Comparison of ENCODE assay signal across 31 cellular contexts in the genomic region with DNA sequence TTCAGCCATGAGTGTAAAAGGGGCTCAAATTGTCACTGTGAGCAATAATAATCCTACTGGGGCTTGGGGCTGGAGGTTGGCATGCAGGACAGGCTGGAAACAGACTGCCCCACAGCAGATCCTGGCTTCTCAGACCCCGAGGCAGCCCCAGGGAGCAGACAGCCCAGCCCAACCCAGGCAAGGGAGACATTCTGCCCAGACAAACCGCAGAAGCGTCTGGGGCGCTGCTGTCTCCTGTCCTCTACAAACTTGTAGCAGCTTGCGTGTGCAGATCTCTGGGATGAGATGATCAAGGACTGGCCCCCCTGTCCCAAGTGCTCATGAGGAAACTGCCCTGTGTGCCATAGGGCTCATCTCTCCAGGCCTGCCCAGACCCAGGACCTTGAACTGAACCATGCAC.
"Had no signal": no experiment of that assay in that cellular context is flagged by ENCODE, and none has a peak within 500 bp of the region (broad histone marks: within the 10 kb centered on the region; RNA-seq: fewer than 3 reads in every experiment).

No MANE protein-coding gene starts in this region.

- H3K4me3 Mint-ChIP-seq: effector memory CD8-positive, alpha-beta T cell; immature natural killer cell; mesothelial cell of epicardium; naive B cell; nephron progenitor cell; stimulated activated effector memory CD8-positive, alpha-beta T cell treated with anti-CD3 and anti-CD28 coated beads, Interleukin-12 subunit alpha, Interleukin-12 subunit beta, amount 100 ng/mL, for 72 hours had no signal

- H3K4me1 ChIP-seq: heart right ventricle, psoas muscle, sigmoid colon, stomach, vagina had no signal

- H3K9me3 Mint-ChIP-seq: effector memory CD8-positive, alpha-beta T cell; stimulated activated effector memory CD8-positive, alpha-beta T cell treated with anti-CD3 and anti-CD28 coated beads, Interleukin-12 subunit alpha, Interleukin-12 subunit beta, amount 100 ng/mL, for 72 hours had no signal

- H3K4me3 ChIP-seq: coronary artery, heart right ventricle, lung, mucosa of descending colon, ovary, psoas muscle, sigmoid colon, stomach, thyroid gland, vagina had no signal

- H3K27ac Mint-ChIP-seq: effector memory CD8-positive, alpha-beta T cell; immature natural killer cell; mesothelial cell of epicardium; naive B cell; nephron progenitor cell; stimulated activated effector memory CD8-positive, alpha-beta T cell treated with anti-CD3 and anti-CD28 coated beads, Interleukin-12 subunit alpha, Interleukin-12 subunit beta, amount 100 ng/mL, for 72 hours had no signal

- H3K27me3 ChIP-seq: ovary, sigmoid colon, thyroid gland, vagina had no signal

- DNase-seq: dermis blood vessel endothelial cell; effector memory CD8-positive, alpha-beta T cell; foreskin fibroblast; glutamatergic neuron; heart right ventricle; hippocampal formation; immature natural killer cell; mesenchymal stem cell; mucosa of descending colon; naive B cell; nephron progenitor cell; nucleus accumbens; ovary; posterior cingulate gyrus; psoas muscle; right cardiac atrium; sigmoid colon; stimulated activated CD4-positive, alpha-beta T cell treated with anti-CD3 and anti-CD28 coated beads, Interleukin-2, amount 100 ng/mL, for 24 hours; stimulated activated CD4-positive, alpha-beta T cell treated with anti-CD3 and anti-CD28 coated beads, Interleukin-4, amount 100 ng/mL, for 24 hours; stimulated activated naive CD4-positive, alpha-beta T cell treated with Interleukin-2 at 50 U/mL for 16 hours; stomach; thyroid gland; trophoblast cell had no signal

- H3K27ac ChIP-seq: coronary artery, heart right ventricle, ovary, psoas muscle, sigmoid colon, stomach, thyroid gland, vagina had no signal

- H3K9me3 ChIP-seq: ovary, thyroid gland had no signal

- H3K4me1 Mint-ChIP-seq: immature natural killer cell; naive B cell; stimulated activated effector memory CD8-positive, alpha-beta T cell treated with anti-CD3 and anti-CD28 coated beads, Interleukin-12 subunit alpha, Interleukin-12 subunit beta, amount 100 ng/mL, for 72 hours had no signal

- ATAC-seq: effector memory CD8-positive, alpha-beta T cell; heart right ventricle; left lobe of liver; mucosa of descending colon; psoas muscle; right cardiac atrium; stimulated activated effector memory CD8-positive, alpha-beta T cell treated with anti-CD3 and anti-CD28 coated beads, Interleukin-12 subunit alpha, Interleukin-12 subunit beta, amount 100 ng/mL, for 72 hours had no signal

- H3K36me3 ChIP-seq: heart right ventricle, ovary, sigmoid colon, stomach, thyroid gland, vagina had no signal

- H3K36me3 Mint-ChIP-seq: immature natural killer cell; mesothelial cell of epicardium; naive B cell; stimulated activated effector memory CD8-positive, alpha-beta T cell treated with anti-CD3 and anti-CD28 coated beads, Interleukin-12 subunit alpha, Interleukin-12 subunit beta, amount 100 ng/mL, for 72 hours had no signal

- FAIRE-seq: endometrium, keratinocyte had no signal
